Comparison of ENCODE assay signal across 23 cellular contexts in the genomic region with DNA sequence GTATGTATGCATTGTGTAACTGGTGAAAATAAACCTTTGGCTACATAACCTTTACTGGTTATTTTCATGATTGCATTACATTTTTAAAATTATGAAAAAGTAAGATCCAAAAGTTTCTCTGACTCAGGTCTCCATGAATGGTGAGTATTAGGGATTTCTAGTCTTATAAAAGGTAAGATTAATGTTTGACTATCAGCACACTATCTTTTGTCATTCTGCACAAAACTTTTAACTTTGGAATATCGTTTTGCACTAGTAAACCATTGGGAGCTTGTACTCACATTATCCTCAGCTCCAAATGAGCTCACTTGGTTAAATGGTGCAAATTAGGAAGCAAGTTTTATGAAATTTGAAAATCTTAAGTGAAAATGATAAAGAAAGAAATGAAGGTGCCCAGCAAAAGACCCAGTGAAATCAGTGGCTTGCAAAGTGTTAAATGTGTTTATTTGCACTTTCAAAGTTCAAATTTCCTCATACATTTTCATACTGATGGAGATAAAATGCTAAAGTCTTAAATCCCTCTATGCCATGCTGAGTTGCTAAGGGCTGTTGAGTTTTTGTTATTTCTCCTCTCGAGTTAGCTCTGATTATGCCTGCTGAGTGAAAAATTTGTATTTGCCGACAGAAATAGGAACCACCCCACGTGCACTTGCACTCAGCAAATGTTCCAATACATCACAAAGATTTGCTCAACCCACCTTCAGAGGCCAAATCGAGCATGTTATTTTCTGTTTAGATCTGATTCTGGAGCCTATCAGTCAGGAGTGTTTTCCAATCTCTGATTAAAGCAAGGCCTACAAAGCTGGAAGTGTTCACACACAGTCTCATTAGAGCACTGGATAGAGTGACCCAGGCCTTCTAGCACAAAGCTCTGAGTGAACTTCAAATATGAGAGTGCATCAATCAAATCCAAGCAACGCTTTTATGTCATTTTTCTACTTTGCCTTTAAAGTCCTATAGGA.
"Had no signal": no experiment of that assay in that cellular context is flagged by ENCODE, and none has a peak within 500 bp of the region (broad histone marks: within the 10 kb centered on the region; RNA-seq: fewer than 3 reads in every experiment).

No MANE protein-coding gene starts in this region.

- H3K27ac Mint-ChIP-seq: activated B cell treated with CpG ODN at 0.5 μM for 24 hours; activated CD4-positive, alpha-beta memory T cell treated with anti-CD3 and anti-CD28 coated beads for 36 hours; activated naive CD4-positive, alpha-beta T cell treated with anti-CD3 and anti-CD28 coated beads, Interleukin-2, amount 10 ng/mL, durations not matched to agents 7 days and 5 days; activated naive CD8-positive, alpha-beta T cell treated with anti-CD3 and anti-CD28 coated beads, Interleukin-2, amount 50 U/mL, for 24 hours; naive thymus-derived CD8-positive, alpha-beta T cell; stimulated activated naive CD8-positive, alpha-beta T cell treated with anti-CD3 and anti-CD28 coated beads, Interleukin-15, Interleukin-2, amounts not matched to agents 100 ng/mL and 50 ng/mL, for 24 hours; T-cell had no signal

- H3K36me3 ChIP-seq: brain microvascular endothelial cell, colonic mucosa, gastrocnemius medialis, prostate gland had no signal

- DNase-seq: activated B cell treated with CpG ODN at 0.5 μM for 24 hours; activated CD4-positive, alpha-beta memory T cell treated with anti-CD3 and anti-CD28 coated beads for 36 hours; activated CD4-positive, alpha-beta T cell treated with anti-CD3 and anti-CD28 coated beads for 4 hours; activated naive CD4-positive, alpha-beta T cell treated with anti-CD3 and anti-CD28 coated beads, Interleukin-2, amount 10 ng/mL, durations not matched to agents 7 days and 5 days; activated naive CD8-positive, alpha-beta T cell treated with anti-CD3 and anti-CD28 coated beads, Interleukin-2, amount 50 U/mL, for 24 hours; activated T-cell treated with anti-CD3 and anti-CD28 coated beads, Interleukin-2, amount 50 U/mL, for 1 hour; anterior cingulate cortex; brain microvascular endothelial cell; central memory CD4-positive, alpha-beta T cell; colonic mucosa; erythroblast; gastrocnemius medialis; head of caudate nucleus; left ventricle myocardium superior; mesendoderm; naive thymus-derived CD8-positive, alpha-beta T cell; right cardiac atrium; T-cell; trophoblast cell had no signal

- H3K4me1 ChIP-seq: colonic mucosa, gastrocnemius medialis, prostate gland had no signal

- H3K4me3 ChIP-seq: colonic mucosa, gastrocnemius medialis, prostate gland, skin epidermis had no signal

- FAIRE-seq: endometrium had no signal

- H3K27me3 Mint-ChIP-seq: activated B cell treated with CpG ODN at 0.5 μM for 24 hours; activated CD4-positive, alpha-beta memory T cell treated with anti-CD3 and anti-CD28 coated beads for 36 hours; activated naive CD4-positive, alpha-beta T cell treated with anti-CD3 and anti-CD28 coated beads, Interleukin-2, amount 10 ng/mL, durations not matched to agents 7 days and 5 days; activated naive CD8-positive, alpha-beta T cell treated with anti-CD3 and anti-CD28 coated beads, Interleukin-2, amount 50 U/mL, for 24 hours; naive thymus-derived CD8-positive, alpha-beta T cell; stimulated activated naive CD8-positive, alpha-beta T cell treated with anti-CD3 and anti-CD28 coated beads, Interleukin-15, Interleukin-2, amounts not matched to agents 100 ng/mL and 50 ng/mL, for 24 hours; T-cell had no signal

- H3K27me3 ChIP-seq: brain microvascular endothelial cell, colonic mucosa, gastrocnemius medialis had no signal

- H3K36me3 Mint-ChIP-seq: activated CD4-positive, alpha-beta memory T cell treated with anti-CD3 and anti-CD28 coated beads for 36 hours; activated naive CD4-positive, alpha-beta T cell treated with anti-CD3 and anti-CD28 coated beads, Interleukin-2, amount 10 ng/mL, durations not matched to agents 7 days and 5 days; naive thymus-derived CD8-positive, alpha-beta T cell; T-cell had no signal

- H3K9me3 ChIP-seq: colonic mucosa, gastrocnemius medialis, prostate gland had no signal

- H3K27ac ChIP-seq: brain microvascular endothelial cell, colonic mucosa, gastrocnemius medialis, prostate gland, skin epidermis had no signal

- H3K4me1 Mint-ChIP-seq: activated B cell treated with CpG ODN at 0.5 μM for 24 hours; activated naive CD4-positive, alpha-beta T cell treated with anti-CD3 and anti-CD28 coated beads, Interleukin-2, amount 10 ng/mL, durations not matched to agents 7 days and 5 days; activated naive CD8-positive, alpha-beta T cell treated with anti-CD3 and anti-CD28 coated beads, Interleukin-2, amount 50 U/mL, for 24 hours; naive thymus-derived CD8-positive, alpha-beta T cell; T-cell had no signal

- H3K9me3 Mint-ChIP-seq: activated naive CD8-positive, alpha-beta T cell treated with anti-CD3 and anti-CD28 coated beads, Interleukin-2, amount 50 U/mL, for 24 hours; stimulated activated naive CD8-positive, alpha-beta T cell treated with anti-CD3 and anti-CD28 coated beads, Interleukin-15, Interleukin-2, amounts not matched to agents 100 ng/mL and 50 ng/mL, for 24 hours had no signal

- H3K4me3 Mint-ChIP-seq: activated B cell treated with CpG ODN at 0.5 μM for 24 hours; activated CD4-positive, alpha-beta memory T cell treated with anti-CD3 and anti-CD28 coated beads for 36 hours; activated naive CD4-positive, alpha-beta T cell treated with anti-CD3 and anti-CD28 coated beads, Interleukin-2, amount 10 ng/mL, durations not matched to agents 7 days and 5 days; activated naive CD8-positive, alpha-beta T cell treated with anti-CD3 and anti-CD28 coated beads, Interleukin-2, amount 50 U/mL, for 24 hours; naive thymus-derived CD8-positive, alpha-beta T cell; stimulated activated naive CD8-positive, alpha-beta T cell treated with anti-CD3 and anti-CD28 coated beads, Interleukin-15, Interleukin-2, amounts not matched to agents 100 ng/mL and 50 ng/mL, for 24 hours; T-cell had no signal
